11 cellular contexts compared by ENCODE assay signal in genomic region chr7:1461640-1462375, GRCh38. TPM values are rescaled to one million over a fixed set of nuclear protein-coding genes. Genes with fewer than 3 reads are reported as not detected.
DNase-seq lines count a peak whose midpoint lies in the region; ATAC-seq, FAIRE-seq and TF ChIP-seq lines count a peak whose summit lies in the region.
"Had no signal": no experiment of that assay in that cellular context is flagged by ENCODE, and none has a peak within 500 bp of the region (broad histone marks: within the 10 kb centered on the region; RNA-seq: fewer than 3 reads in every experiment).

No MANE protein-coding gene starts in this region.

- no peak overlapping the region for H3K23ac ChIP-seq in H9 (ENCODE audit: insufficient read length, low read depth, low read length)

- no peaks in the 10 kb centered on the region for H3K79me1 ChIP-seq in H9 (ENCODE audit: insufficient read depth, low read depth, low read length, poor library complexity, severe bottlenecking)

- FAIRE-seq in keratinocyte (lab: Jason Lieb, UNC), result no peak

- H3K9me3 ChIP-seq in H9 (ENCODE audit: control insufficient read depth, low read depth, low read length) (no peaks in the 10 kb centered on the region), SK-N-MC (ENCODE audit: low read depth, low read length) (no peaks in the 10 kb centered on the region), keratinocyte (ENCODE audit: control insufficient read depth, low read depth, low read length) (no peaks in the 10 kb centered on the region), skeletal muscle tissue (ENCODE audit: control insufficient read depth in 3 of 3, low read length in 3 of 3) (no peaks in the 10 kb centered on the region)

- no peak overlapping the region for H2BK12ac ChIP-seq in H9 (ENCODE audit: insufficient read length, low read depth, low read length)

- intact Hi-C loops in head of caudate nucleus (cut with DNase I), result no loop called here

- H3T11ph ChIP-seq in H9 (ENCODE audit: low read length), result no peak overlapping the region

- H3K27ac ChIP-seq in H9 (ENCODE audit: insufficient read length, low read depth, low read length) (no peak overlapping the region), SK-N-MC (peak overlapping the region; percentile 68), keratinocyte (ENCODE audit: control insufficient read depth, insufficient read depth, low read length) (peak overlapping the region; percentile 21), skeletal muscle tissue (ENCODE audit: low read depth, low read length) (peak overlapping the region; percentile 83), caudate nucleus (ENCODE audit: low read depth, low read length) (no peak overlapping the region)

- no peaks in the 10 kb centered on the region for H4K20me1 ChIP-seq in H9 (ENCODE audit: control insufficient read depth, insufficient read depth, insufficient read length)
- H4K20me1 ChIP-seq in keratinocyte (ENCODE audit: control insufficient read depth, extremely low read depth, insufficient read depth, low read length), result peaks cover 3% of the 10 kb centered on the region

- no peak overlapping the region for H3K4ac ChIP-seq in H9 (ENCODE audit: low read depth, low read length)

- H2BK120ac ChIP-seq in H9 (ENCODE audit: low read depth, low read length, poor library complexity, severe bottlenecking), result no peak overlapping the region

- no peak for TF ChIP-seq CTCF in H9 (conservative IDR thresholded peaks at IDR 0.05)
- TF ChIP-seq CTCF in keratinocyte (optimal IDR thresholded peaks at IDR 0.05 in 1 of 3, IDR thresholded peaks at IDR 0.05 in 1 of 3, conservative IDR thresholded peaks at IDR 0.05 in 1 of 3; ENCODE audit: extremely low read depth in 1 of 3, insufficient read depth in 2 of 3, low read length in 3 of 3), result no peak

- H3K4me2 ChIP-seq in H9 (ENCODE audit: insufficient read depth, insufficient read length, low read length) (no peak overlapping the region), keratinocyte (ENCODE audit: control insufficient read depth, extremely low read depth, insufficient read depth, low read depth, low read length) (peak overlapping the region; percentile 17)

- H3K36me3 ChIP-seq in SK-N-MC (ENCODE audit: insufficient read depth, low read length) (no peaks in the 10 kb centered on the region), keratinocyte (ENCODE audit: control insufficient read depth in 2 of 2, extremely low read depth in 1 of 2, insufficient read depth in 2 of 2, low read length in 2 of 2) (no peaks in the 10 kb centered on the region), skeletal muscle tissue (ENCODE audit: control insufficient read depth in 3 of 3, insufficient read depth in 3 of 3, low read length in 3 of 3) (no peaks in the 10 kb centered on the region)

- H3K27me3 Mint-ChIP-seq in H9 (ENCODE audit: low read depth), result peaks cover 5% of the 10 kb centered on the region

- dilution Hi-C loops in keratinocyte (cut with MboI; ENCODE audit: extremely low pct_ligation_motif_present, low sequenced_read_pairs), result no loop called here

- no peak for ATAC-seq in HG02885 (IDR thresholded peaks at IDR 0.05; ENCODE audit: poor library complexity, unreplicated experiment)

- no CpG with 5 or more reads among the region's 19 CpGs for WGBS in H9 (ENCODE audit: extremely low coverage, insufficient read length, low lambda C conversion rate)

- H3K27ac Mint-ChIP-seq in H9, result peak overlapping the region; percentile 11 to 85 (median 47); a peak in 5 of 7 replicates

- no peaks in the 10 kb centered on the region for H3K9me3 Mint-ChIP-seq in H9

- no peak overlapping the region for H3K56ac ChIP-seq in H9 (ENCODE audit: insufficient read length, low read depth, low read length)

- no peak overlapping the region for H2BK20ac ChIP-seq in H9 (ENCODE audit: low read depth, low read length, poor library complexity, severe bottlenecking)

- no peak overlapping the region for H3K18ac ChIP-seq in H9 (ENCODE audit: insufficient read length, low read depth, low read length)

- no peak overlapping the region for H2AFZ ChIP-seq in H9 (ENCODE audit: low read length)
- no peak overlapping the region for H2AFZ ChIP-seq in keratinocyte (ENCODE audit: control insufficient read depth, low read length)

- no peak for DNase-seq in H9
- DNase-seq in SK-N-MC (ENCODE audit: low read depth, low spot score), result no peak
- DNase-seq in keratinocyte (ENCODE audit: low read depth, low spot score), result no peak
- no peak for DNase-seq in caudate nucleus (lab: John Stamatoyannopoulos, UW)
- DNase-seq in effector CD8-positive, alpha-beta T cell (lab: John Stamatoyannopoulos, UW), result no peak
- no peak for DNase-seq in head of caudate nucleus
- DNase-seq: kidney glomerular epithelial cell, NCI-H1048 had no signal

- no peak overlapping the region for H4K5ac ChIP-seq in H9 (ENCODE audit: insufficient read length, low read depth, low read length)

- H3K14ac ChIP-seq in H9 (ENCODE audit: insufficient read depth, low read length), result no peak overlapping the region

- H3K27me3 ChIP-seq in H9 (ENCODE audit: insufficient read depth, low read length) (no peaks in the 10 kb centered on the region), keratinocyte (ENCODE audit: control insufficient read depth, extremely low read depth, insufficient read depth, low read length) (no peaks in the 10 kb centered on the region), skeletal muscle tissue (ENCODE audit: control insufficient read depth in 3 of 3, insufficient read depth in 3 of 3, low read length in 3 of 3) (no peaks in the 10 kb centered on the region)

- no peak overlapping the region for H4K91ac ChIP-seq in H9 (ENCODE audit: insufficient read length, low read depth, low read length)

- no peak overlapping the region for H2AK5ac ChIP-seq in H9 (ENCODE audit: insufficient read length, low read length)

- H3K79me2 ChIP-seq in H9 (ENCODE audit: insufficient read depth, low read length) (no peaks in the 10 kb centered on the region), keratinocyte (ENCODE audit: control insufficient read depth, insufficient read depth, low read length) (peaks cover 23% of the 10 kb centered on the region)

- H3K23me2 ChIP-seq in H9 (ENCODE audit: insufficient read length, low read depth, low read length, poor library complexity, severe bottlenecking), result peaks cover 8% of the 10 kb centered on the region

- H3K9me1 ChIP-seq in keratinocyte (ENCODE audit: control insufficient read depth, extremely low read depth, insufficient read depth, low read length), result no peaks in the 10 kb centered on the region

- H3K36me3 Mint-ChIP-seq in H9 (ENCODE audit: insufficient read depth in 1 of 3, low read depth in 3 of 3), result no peaks in the 10 kb centered on the region

- H3K4me1 Mint-ChIP-seq in H9, result peaks cover 12 to 34% of the 10 kb centered on the region in 2 experiments

- H3K4me3 ChIP-seq in SK-N-MC (no peak overlapping the region), keratinocyte (ENCODE audit: control insufficient read depth in 2 of 3, extremely low read depth in 1 of 3, insufficient read depth in 2 of 3, low read depth in 1 of 3, low read length in 3 of 3) (no peak overlapping the region), skeletal muscle tissue (ENCODE audit: low read length in 3 of 3) (peak overlapping the region in 1 of 3 donors; percentile 86)
- H3K4me3 ChIP-seq: smooth muscle cell had no signal

- H3K4me1 ChIP-seq in H9 (ENCODE audit: insufficient read depth, low read length) (no peaks in the 10 kb centered on the region; the same call in 1 of the 2 replicates), keratinocyte (ENCODE audit: control insufficient read depth, extremely low read depth, insufficient read depth, low read length) (peaks cover 46% of the 10 kb centered on the region), skeletal muscle tissue (ENCODE audit: control insufficient read depth in 3 of 3, insufficient read depth in 3 of 3, low read length in 3 of 3) (peaks cover 42 to 66% (median 44%) of the 10 kb centered on the region in 3 donors)

- no peak overlapping the region for H2BK15ac ChIP-seq in H9 (ENCODE audit: low read depth, low read length)

- no peak overlapping the region for H4K8ac ChIP-seq in H9 (replicated peaks; ENCODE audit: insufficient read length, low read depth, low read length)

- no peak overlapping the region for H2BK5ac ChIP-seq in H9 (ENCODE audit: insufficient read length, low read length)

- no peak overlapping the region for H3K9ac ChIP-seq in H9 (ENCODE audit: extremely low read depth, insufficient read length, low read length)
- H3K9ac ChIP-seq in SK-N-MC (ENCODE audit: insufficient read length), result no peak overlapping the region
- H3K9ac ChIP-seq in keratinocyte (ENCODE audit: control insufficient read depth, extremely low read depth, insufficient read depth, low read length), result peak overlapping the region; percentile 35
- peak overlapping the region in 1 of 3 donors; percentile 91 for H3K9ac ChIP-seq in skeletal muscle tissue (ENCODE audit: low read depth in 1 of 3, low read length in 3 of 3)

- no peak overlapping the region; a peak in 1 of 5 replicates for H3K4me3 Mint-ChIP-seq in H9

RNA-seq across cellular contexts. Expression of gene MICALL2, which starts 2.5 kb away (rescaled TPM):
- total RNA-seq in H9 (2021), result 7.1 and 8.4 TPM in 2 replicates
- 10.4 to 24.5 TPM (median 11.7 TPM) in 3 replicates for polyA plus RNA-seq in keratinocyte
- polyA plus RNA-seq in keratinocyte (2011; ENCODE audit: low read depth), result 28.1 TPM
- 2.8 and 8.9 TPM in 2 replicates for polyA plus RNA-seq in keratinocyte (2011; cell fraction: cytosol; rRNA removed)
- polyA plus RNA-seq in keratinocyte (2011; cell fraction: nucleus; rRNA removed), result 72.6 and 111 TPM in 2 replicates
- polyA plus RNA-seq in keratinocyte (2012; ENCODE audit: low replicate concordance), result 17.4 and 20.1 TPM in 2 replicates
- 10.1 to 23.3 TPM (median 22.6 TPM) in 3 replicates for polyA minus RNA-seq in keratinocyte
- 18.8 TPM for polyA minus RNA-seq in keratinocyte (2011; cell fraction: cytosol; rRNA and poly(A)+ RNA removed)
- polyA minus RNA-seq in keratinocyte (2011; cell fraction: nucleus; rRNA and poly(A)+ RNA removed), result 34.1 and 38.5 TPM in 2 replicates
- 3.1 TPM for total RNA-seq in skeletal muscle tissue

RNA-seq across cellular contexts. Expression of gene INTS1, which starts 42.4 kb away (rescaled TPM):
- total RNA-seq in H9 (2021) (133 and 135 TPM in 2 replicates), skeletal muscle tissue (16.7 TPM)
- polyA plus RNA-seq in keratinocyte, result 10.6 to 18.0 TPM (median 14.3 TPM) in 3 replicates
- 10.9 TPM for polyA plus RNA-seq in keratinocyte (2011; ENCODE audit: low read depth)
- 8.1 and 24.4 TPM in 2 replicates for polyA plus RNA-seq in keratinocyte (2011; cell fraction: cytosol; rRNA removed)
- polyA plus RNA-seq in keratinocyte (2011; cell fraction: nucleus; rRNA removed), result 51.1 and 79.6 TPM in 2 replicates
- polyA plus RNA-seq in keratinocyte (2012; ENCODE audit: low replicate concordance), result 35.3 and 50.3 TPM in 2 replicates
- polyA minus RNA-seq in keratinocyte, result 23.9 to 68.4 TPM (median 27.1 TPM) in 3 replicates
- 87.1 TPM for polyA minus RNA-seq in keratinocyte (2011; cell fraction: cytosol; rRNA and poly(A)+ RNA removed)
- polyA minus RNA-seq in keratinocyte (2011; cell fraction: nucleus; rRNA and poly(A)+ RNA removed), result 61.0 and 78.5 TPM in 2 replicates

Comparison
In these comparisons a context has a peak if more than half of its experiments do, and no peak if none do; other contexts are left out.
1. H3K27ac ChIP-seq: peak in SK-N-MC (single experiment), keratinocyte (single experiment) and skeletal muscle tissue (single experiment); none in H9 (single experiment) and caudate nucleus (single experiment).